8 cellular contexts compared by ENCODE assay signal in the genomic region with DNA sequence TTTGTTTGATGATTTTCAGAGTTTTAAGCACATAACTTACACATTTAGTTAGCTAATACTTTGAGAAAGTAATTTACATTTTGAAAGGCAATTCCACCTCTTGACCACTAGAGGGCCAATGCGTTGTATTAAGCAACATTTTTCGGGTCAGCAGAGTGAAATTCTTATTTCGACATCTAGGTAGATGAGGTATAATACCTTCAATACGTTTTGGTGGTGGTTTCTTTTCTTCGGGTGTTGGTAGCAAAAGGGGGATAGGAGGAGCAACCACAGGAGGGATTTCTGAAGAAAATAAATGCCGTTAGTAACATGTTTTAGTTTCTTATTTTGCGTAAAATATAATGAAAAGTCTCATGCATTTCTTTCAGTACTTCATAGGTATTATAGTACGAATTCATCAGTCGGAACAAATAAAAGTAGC.
A peak's percentile ranks its signal among the peaks of the same experiment; 100 is the strongest.
DNase-seq lines count a peak whose midpoint lies in the region; ATAC-seq and TF ChIP-seq lines count a peak whose summit lies in the region.

No MANE protein-coding gene starts in this region.

- H3K9me3 ChIP-seq in DND-41 (ENCODE audit: insufficient read depth, low read length, severe bottlenecking), result no peaks in the 10 kb centered on the region

- in situ Hi-C loops in SK-MEL-5 (cut with HindIII; ENCODE audit: low pct_unique_long_range_greater_than_20kb, low sequenced_read_pairs), result no loop called here

- no peaks in the 10 kb centered on the region for H3K4me1 ChIP-seq in DND-41 (ENCODE audit: insufficient read depth, low read length)

- no peaks in the 10 kb centered on the region for H4K20me1 ChIP-seq in DND-41 (ENCODE audit: insufficient read depth, low read length)

- no peaks in the 10 kb centered on the region for H3K27me3 ChIP-seq in DND-41 (ENCODE audit: insufficient read depth, low read length, poor library complexity)
- no peaks in the 10 kb centered on the region for H3K27me3 ChIP-seq in H7 (ENCODE audit: control insufficient read depth, insufficient read depth, low read length)

- H2AFZ ChIP-seq in DND-41 (ENCODE audit: low read depth, low read length), result no peak overlapping the region

- intact Hi-C loops in left colon (cut with DNase I, micrococcal nuclease), result no loop called here

- DNase-seq in DND-41 (no peak), H7 (peak; percentile 43), SK-MEL-5 (ENCODE audit: low read depth, low spot score) (peak; percentile 43), glomerular visceral epithelial cell (ENCODE audit: extremely low spot score) (peak; percentile 17), kidney glomerular epithelial cell (lab: John Stamatoyannopoulos, UW) (no peak), left colon (no peak), ecto neural progenitor cell (ENCODE audit: low spot score) (no peak)

- H3K4me3 ChIP-seq in DND-41 (ENCODE audit: low read depth in 1 of 2, low read length in 2 of 2) (no peak overlapping the region), H7 (ENCODE audit: insufficient read depth, low read depth, low read length) (no peak overlapping the region)

- H3K79me2 ChIP-seq in DND-41 (ENCODE audit: insufficient read depth, low read length), result no peaks in the 10 kb centered on the region

- peak; percentile 87 for TF ChIP-seq CTCF in DND-41 (IDR thresholded peaks at IDR 0.05; ENCODE audit: borderline replicate concordance, extremely low read depth, low read length, poor library complexity, severe bottlenecking)

- H3K4me2 ChIP-seq in DND-41 (ENCODE audit: insufficient read depth, low read length), result no peak overlapping the region

- H3K9ac ChIP-seq in DND-41 (ENCODE audit: low read depth, low read length), result no peak overlapping the region

- ATAC-seq in DND-41 (ENCODE audit: insufficient read depth, low read depth) (no peak), left colon (no peak), HG02588 (IDR thresholded peaks at IDR 0.05; ENCODE audit: unreplicated experiment) (no peak)

- no peaks in the 10 kb centered on the region for H3K36me3 ChIP-seq in DND-41 (ENCODE audit: insufficient read depth, low read length)
- H3K36me3 ChIP-seq in H7 (replicated peaks; ENCODE audit: control insufficient read depth, insufficient read depth, low read length), result no peaks in the 10 kb centered on the region

- no peak overlapping the region for H3K27ac ChIP-seq in DND-41 (ENCODE audit: low read length)

Comparison
In these comparisons a context has a peak if more than half of its experiments do, and no peak if none do; other contexts are left out.
1. DNase-seq: peak in H7 (single experiment), SK-MEL-5 (single experiment) and glomerular visceral epithelial cell (single experiment); none in DND-41 (single experiment), kidney glomerular epithelial cell (single experiment), left colon (0 of 2) and ecto neural progenitor cell (single experiment).